Comparison of ENCODE assay signal across 13 cellular contexts in the genomic region with DNA sequence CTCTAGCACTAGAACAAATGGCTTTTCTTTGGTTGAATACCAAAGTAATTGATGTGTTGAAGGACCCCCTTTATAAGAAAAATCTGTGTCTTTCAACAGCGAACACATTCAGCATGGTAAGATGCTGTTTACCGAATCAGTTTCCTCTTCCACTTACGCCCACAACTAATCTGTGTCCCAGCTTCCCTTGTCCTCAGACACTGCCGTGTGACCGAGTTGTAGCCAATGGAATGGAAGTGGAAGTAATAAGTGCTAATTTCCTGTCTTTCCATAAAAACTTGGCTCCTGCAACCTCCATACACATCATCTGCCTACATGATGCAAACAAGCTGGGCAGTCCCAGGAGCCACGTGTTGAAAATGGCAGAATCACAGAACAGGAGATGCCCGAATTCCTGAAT. TPM values are rescaled to one million over a fixed set of nuclear protein-coding genes. Genes with fewer than 3 reads are reported as not detected.
DNase-seq lines count a peak whose midpoint lies in the region; ATAC-seq and TF ChIP-seq lines count a peak whose summit lies in the region.
"Had no signal": no experiment of that assay in that cellular context is flagged by ENCODE, and none has a peak within 500 bp of the region (broad histone marks: within the 10 kb centered on the region; RNA-seq: fewer than 3 reads in every experiment).

No MANE protein-coding gene starts in this region.

- peak overlapping the region in 1 of 2 donors; percentile 20 for H3K27ac ChIP-seq in left lung
- no peak overlapping the region for H3K27ac ChIP-seq in effector memory CD4-positive, alpha-beta T cell (ENCODE audit: insufficient read depth, low read length, poor library complexity, severe bottlenecking)
- H3K27ac ChIP-seq: C4-2B, prostate gland had no signal

- DNase-seq in Ammon's horn (ENCODE audit: low spot score), result peak; percentile 77
- peak; percentile 79 to 90 for DNase-seq in cardiac fibroblast (ENCODE audit: low read depth in 2 of 2)
- DNase-seq in left lung, result no peak
- DNase-seq in effector memory CD4-positive, alpha-beta T cell, result no peak
- DNase-seq in HEK293T (ENCODE audit: extremely low spot score), result no peak
- DNase-seq: activated CD8-positive, alpha-beta memory T cell treated with anti-CD3 and anti-CD28 coated beads, Interleukin-2, amount 50 U/mL, for 48 hours; aorta; NCI-H82; T-helper 9 cell had no signal

- peak; percentile 14 for ATAC-seq in left lung
- no peak for ATAC-seq in GM19351 (IDR thresholded peaks at IDR 0.05; ENCODE audit: unreplicated experiment)

- CTCF ChIA-PET in HEK293T (lab: Yijun Ruan, JAX), result no interaction called here

- POLR2A ChIA-PET in HEK293T (lab: Yijun Ruan, JAX), result interaction anchor here (0.5 to 1.1 kb wide), 3 partner anchors 34 to 46 kb away, joined by 3 read pairs; no protein-coding TSS in a partner anchor

- H3K4me3 ChIP-seq in cardiac fibroblast (replicated peaks in 1 of 2; ENCODE audit: low read depth in 2 of 2, low read length in 2 of 2) (no peak overlapping the region), left lung (no peak overlapping the region)
- H3K4me3 ChIP-seq in effector memory CD4-positive, alpha-beta T cell (ENCODE audit: insufficient read depth, low read depth, low read length, poor library complexity, severe bottlenecking), result no peak overlapping the region
- H3K4me3 ChIP-seq: lung, prostate gland had no signal

- H3K9me3 ChIP-seq in left lung, result no peaks in the 10 kb centered on the region
- no peaks in the 10 kb centered on the region for H3K9me3 ChIP-seq in effector memory CD4-positive, alpha-beta T cell (ENCODE audit: control insufficient read depth, low read length)
- H3K9me3 ChIP-seq: prostate gland had no signal

- peaks cover 0 to 8% of the 10 kb centered on the region in 2 donors for H3K4me1 ChIP-seq in left lung
- no peaks in the 10 kb centered on the region for H3K4me1 ChIP-seq in effector memory CD4-positive, alpha-beta T cell (ENCODE audit: control insufficient read depth, insufficient read depth, low read length, poor library complexity, severe bottlenecking)
- H3K4me1 ChIP-seq: prostate gland had no signal

- TF ChIP-seq CTCF in cardiac fibroblast (IDR thresholded peaks at IDR 0.05; ENCODE audit: low read depth, low read length) (no peak), left lung (IDR thresholded peaks at IDR 0.05) (no peak)

- H3K27me3 ChIP-seq in left lung, result no peaks in the 10 kb centered on the region
- H3K27me3 ChIP-seq in effector memory CD4-positive, alpha-beta T cell (replicated peaks; ENCODE audit: control insufficient read depth, insufficient read depth, low read length, poor library complexity, severe bottlenecking), result no peaks in the 10 kb centered on the region

- H3K36me3 ChIP-seq in left lung, result peaks cover 0 to 20% of the 10 kb centered on the region in 2 donors
- peaks cover 2% of the 10 kb centered on the region for H3K36me3 ChIP-seq in effector memory CD4-positive, alpha-beta T cell (ENCODE audit: control insufficient read depth, insufficient read depth, low read length)
- H3K36me3 ChIP-seq: prostate gland had no signal

- intact Hi-C loops in left lung (cut with DNase I), result loop anchor here in 1 of 2 donors (10.0 kb wide), 1 partner anchor 152 kb away; no protein-coding TSS in a partner anchor

TF ChIP-seq in HEK293T, 16 proteins besides CTCF, POLR2A, EP300 and RAD21:
- TF ChIP-seq SP1 (IDR thresholded peaks at IDR 0.05), result no peak
- TF ChIP-seq FOXA1 (IDR thresholded peaks at IDR 0.05), result no peak
- TF ChIP-seq SUZ12 (IDR thresholded peaks at IDR 0.05), result no peak
- no peak for TF ChIP-seq FOXM1 (IDR thresholded peaks at IDR 0.05; ENCODE audit: borderline replicate concordance)
- TF ChIP-seq ARNT (IDR thresholded peaks at IDR 0.05), result no peak
- TF ChIP-seq FOXK2 (IDR thresholded peaks at IDR 0.05), result no peak
- TF ChIP-seq ELF4 (IDR thresholded peaks at IDR 0.05), result no peak
- no peak for TF ChIP-seq BHLHE40 (IDR thresholded peaks at IDR 0.05; ENCODE audit: borderline replicate concordance)
- no peak for TF ChIP-seq ZNF384 (IDR thresholded peaks at IDR 0.05)
- no peak for TF ChIP-seq TARDBP (IDR thresholded peaks at IDR 0.05)
- no peak for TF ChIP-seq NFRKB (IDR thresholded peaks at IDR 0.05)
- TF ChIP-seq, protein P1, sequence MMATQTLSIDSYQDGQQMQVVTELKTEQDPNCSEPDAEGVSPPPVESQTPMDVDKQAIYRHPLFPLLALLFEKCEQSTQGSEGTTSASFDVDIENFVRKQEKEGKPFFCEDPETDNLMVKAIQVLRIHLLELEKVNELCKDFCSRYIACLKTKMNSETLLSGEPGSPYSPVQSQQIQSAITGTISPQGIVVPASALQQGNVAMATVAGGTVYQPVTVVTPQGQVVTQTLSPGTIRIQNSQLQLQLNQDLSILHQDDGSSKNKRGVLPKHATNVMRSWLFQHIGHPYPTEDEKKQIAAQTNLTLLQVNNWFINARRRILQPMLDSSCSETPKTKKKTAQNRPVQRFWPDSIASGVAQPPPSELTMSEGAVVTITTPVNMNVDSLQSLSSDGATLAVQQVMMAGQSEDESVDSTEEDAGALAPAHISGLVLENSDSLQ (IDR thresholded peaks at IDR 0.05), result no peak
- no peak for TF ChIP-seq CTBP1 (IDR thresholded peaks at IDR 0.05; ENCODE audit: borderline replicate concordance)

RNA-seq across cellular contexts. Expression of gene CDIPT, which starts 10.4 kb away (rescaled TPM):
- 10 to 100 TPM; 69.5 to 84.8 TPM for total RNA-seq in left lung

RNA-seq across cellular contexts. Expression of gene MVP, which starts 32.4 kb away (rescaled TPM):
- total RNA-seq in left lung, result 100 to 1,000 TPM; 236 to 280 TPM

RNA-seq across cellular contexts. Expression of gene PAGR1, which starts 36.7 kb away (rescaled TPM):
- total RNA-seq in left lung, result 10 to 100 TPM; 16.4 to 23.1 TPM

RNA-seq across cellular contexts. Expression of gene PRRT2, which starts 40.7 kb away (rescaled TPM):
- total RNA-seq in left lung, result 1 to 10 TPM in 1 of 2 donors, under 1 TPM in 1; 0.94 to 3.1 TPM

RNA-seq across cellular contexts. Expression of gene MAZ, which starts 46.3 kb away (rescaled TPM):
- total RNA-seq in left lung, result 100 to 1,000 TPM; 193 to 205 TPM

Comparison
In these comparisons a context has a peak if more than half of its experiments do, and no peak if none do; other contexts are left out.
1. DNase-seq: peak in Ammon's horn (single experiment) and cardiac fibroblast (2 of 2); none in left lung (0 of 2), effector memory CD4-positive, alpha-beta T cell (0 of 3) and HEK293T (single experiment).